In genomic region chr11:12285106-12285505, GRCh38 we compare ENCODE assay signal across 14 cellular contexts.
DNase-seq lines count a peak whose midpoint lies in the region; ATAC-seq and TF ChIP-seq lines count a peak whose summit lies in the region.
"Had no signal": no experiment of that assay in that cellular context is flagged by ENCODE, and none has a peak within 500 bp of the region (broad histone marks: within the 10 kb centered on the region; RNA-seq: fewer than 3 reads in every experiment).

No MANE protein-coding gene starts in this region.

- TF ChIP-seq POLR2A in stomach (IDR thresholded peaks at IDR 0.05) (no peak), sigmoid colon (IDR thresholded peaks at IDR 0.05) (no peak)

- H3K27me3 ChIP-seq in stomach = no peaks in the 10 kb centered on the region
- no peaks in the 10 kb centered on the region for H3K27me3 ChIP-seq in sigmoid colon

- H3K36me3 ChIP-seq in stomach (no peaks in the 10 kb centered on the region), sigmoid colon (no peaks in the 10 kb centered on the region)

- H3K27ac ChIP-seq in stomach (peak overlapping the region in 4 of 5 donors; percentile 12 to 76 (median 35)), sigmoid colon (peak overlapping the region in 2 of 4 donors; percentile 92 to 99)
- H3K27ac ChIP-seq: 22Rv1 had no signal

- H3K4me1 ChIP-seq in stomach (peaks cover 25 to 64% (median 42%) of the 10 kb centered on the region in 4 donors), sigmoid colon (peaks cover 0 to 60% (median 50%) of the 10 kb centered on the region in 4 donors)

- intact Hi-C loops in stomach (cut with DNase I; ENCODE audit: low total_unique reads) (no loop called here), sigmoid colon (cut with DNase I) (loop anchor here (5.0 kb wide), 1 partner anchor 92 kb away; the partner anchor contains the start of gene PARVA)

- 44 to 74% (median 53%) methylated on average over 4 of the region's 4 CpGs for WGBS in stomach, 5 donors
- 55 to 72% methylated on average over 4 of the region's 4 CpGs for WGBS in sigmoid colon, 2 donors

- no peak for TF ChIP-seq CTCF in fibroblast of mammary gland (conservative IDR thresholded peaks at IDR 0.05; ENCODE audit: control insufficient read depth, insufficient read depth, low read depth, low read length)
- TF ChIP-seq CTCF in stomach (IDR thresholded peaks at IDR 0.05) = no peak
- no peak for TF ChIP-seq CTCF in sigmoid colon (IDR thresholded peaks at IDR 0.05)

- no peak for ATAC-seq in GM19023 (IDR thresholded peaks at IDR 0.05; ENCODE audit: unreplicated experiment)
- ATAC-seq: WTC11 had no signal

- DNase-seq in NOMO-1 (lab: John Stamatoyannopoulos, UW; ENCODE audit: unreplicated experiment in 2 of 2) (peak; percentile 1), NOMO-1 treated with dmso at 0.1 percent for 144 hours (lab: John Stamatoyannopoulos, UW; ENCODE audit: unreplicated experiment) (no peak), T1000 (lab: John Stamatoyannopoulos, UW) (peak; percentile 27), fibroblast of mammary gland (ENCODE audit: low read depth) (peak; percentile 96), stomach (no peak), globus pallidus (ENCODE audit: low spot score) (no peak), sigmoid colon (no peak)
- DNase-seq: activated gamma-delta T cell, H7, NCI-H146, posterior cingulate gyrus had no signal

- no peaks in the 10 kb centered on the region for H3K9me3 ChIP-seq in stomach
- no peaks in the 10 kb centered on the region for H3K9me3 ChIP-seq in sigmoid colon

- H3K4me3 ChIP-seq in fibroblast of mammary gland (ENCODE audit: control insufficient read depth, low read depth, low read length) (peak overlapping the region; percentile 12), stomach (no peak overlapping the region), sigmoid colon (no peak overlapping the region)

- TF ChIP-seq EP300 in stomach (IDR thresholded peaks at IDR 0.05) (no peak), sigmoid colon (IDR thresholded peaks at IDR 0.05) (no peak)

Comparison
In these comparisons a context has a peak if more than half of its experiments do, and no peak if none do; other contexts are left out.
1. DNase-seq: peak in NOMO-1 (2 of 2), T1000 (single experiment) and fibroblast of mammary gland (single experiment); none in NOMO-1 treated with dmso at 0.1 percent for 144 hours (single experiment), stomach (single experiment), globus pallidus (single experiment) and sigmoid colon (single experiment).